ENCODE assay signal across 16 cellular contexts in genomic region chr1:41356752-41357151, GRCh38. TPM values are rescaled to one million over a fixed set of nuclear protein-coding genes. Genes with fewer than 3 reads are reported as not detected.
"Had no signal": no experiment of that assay in that cellular context is flagged by ENCODE, and none has a peak within 500 bp of the region (broad histone marks: within the 10 kb centered on the region; RNA-seq: fewer than 3 reads in every experiment).

No MANE protein-coding gene starts in this region.

- H3K36me3 Mint-ChIP-seq: naive thymus-derived CD8-positive, alpha-beta T cell had no signal

- H3K9me3 ChIP-seq: gastrocnemius medialis, lower lobe of right lung, testis had no signal

- ATAC-seq: activated CD4-positive, CD25-positive, alpha-beta regulatory T cell treated with anti-CD3 and anti-CD28 coated beads, Interleukin-2, amount 50 U/mL, for 24 hours; activated naive CD8-positive, alpha-beta T cell treated with anti-CD3 and anti-CD28 coated beads, Interleukin-2, amount 50 U/mL, for 24 hours; gastrocnemius medialis; lower lobe of right lung; naive thymus-derived CD8-positive, alpha-beta T cell had no signal

- H3K36me3 ChIP-seq: gastrocnemius medialis, lower lobe of right lung had no signal

- DNase-seq: activated naive CD4-positive, alpha-beta T cell treated with Interleukin-2 at 50 U/mL for 16 hours; activated naive CD8-positive, alpha-beta T cell treated with anti-CD3 and anti-CD28 coated beads, Interleukin-2, amount 50 U/mL, for 24 hours; caudate nucleus; effector memory CD4-positive, alpha-beta T cell; kidney; lower lobe of right lung; naive thymus-derived CD8-positive, alpha-beta T cell; nucleus accumbens; stimulated activated CD4-positive, alpha-beta T cell treated with anti-CD3 and anti-CD28 coated beads, Interleukin-4, amount 100 ng/mL, for 1 hour; SW 1271; testis had no signal

- H3K27ac ChIP-seq: coronary artery, lower lobe of right lung, testis had no signal

- H3K27me3 ChIP-seq: gastrocnemius medialis, testis had no signal

- H3K4me3 ChIP-seq: coronary artery, gastrocnemius medialis, lower lobe of right lung, testis had no signal

- H3K9me3 Mint-ChIP-seq: activated naive CD8-positive, alpha-beta T cell treated with anti-CD3 and anti-CD28 coated beads, Interleukin-2, amount 50 U/mL, for 24 hours; naive thymus-derived CD8-positive, alpha-beta T cell; stimulated activated naive CD8-positive, alpha-beta T cell treated with anti-CD3 and anti-CD28 coated beads, Interleukin-15, Interleukin-2, amounts not matched to agents 100 ng/mL and 50 ng/mL, for 24 hours; T-helper 2 cell treated with Interferon-gamma antibody and Interleukin-4, amounts not matched to agents 5 μg/mL and 100 μg/mL, for 36 hours had no signal

- H3K4me1 ChIP-seq: testis had no signal

- H3K4me3 Mint-ChIP-seq: activated naive CD8-positive, alpha-beta T cell treated with anti-CD3 and anti-CD28 coated beads, Interleukin-2, amount 50 U/mL, for 24 hours; naive thymus-derived CD8-positive, alpha-beta T cell; stimulated activated naive CD8-positive, alpha-beta T cell treated with anti-CD3 and anti-CD28 coated beads, Interleukin-15, Interleukin-2, amounts not matched to agents 100 ng/mL and 50 ng/mL, for 24 hours; T-helper 2 cell treated with Interferon-gamma antibody and Interleukin-4, amounts not matched to agents 5 μg/mL and 100 μg/mL, for 36 hours had no signal

- H3K27ac Mint-ChIP-seq: activated naive CD8-positive, alpha-beta T cell treated with anti-CD3 and anti-CD28 coated beads, Interleukin-2, amount 50 U/mL, for 24 hours; stimulated activated naive CD8-positive, alpha-beta T cell treated with anti-CD3 and anti-CD28 coated beads, Interleukin-15, Interleukin-2, amounts not matched to agents 100 ng/mL and 50 ng/mL, for 24 hours; T-helper 2 cell treated with Interferon-gamma antibody and Interleukin-4, amounts not matched to agents 5 μg/mL and 100 μg/mL, for 36 hours had no signal

RNA-seq across cellular contexts. Expression of gene FOXO6, which starts 4.5 kb away (rescaled TPM):
- polyA plus RNA-seq: naive thymus-derived CD8-positive, alpha-beta T cell had no signal
